ENCODE assay signal across 8 cellular contexts in genomic region chr17:58324409-58325288, GRCh38. TPM values are rescaled to one million over a fixed set of nuclear protein-coding genes. Genes with fewer than 3 reads are reported as not detected.
DNase-seq lines count a peak whose midpoint lies in the region; ATAC-seq and TF ChIP-seq lines count a peak whose summit lies in the region.

No MANE protein-coding gene starts in this region.

- no peak for TF ChIP-seq POLR2A in breast epithelium (IDR thresholded peaks at IDR 0.05)

- H3K27ac Mint-ChIP-seq in CD4-positive, CD25-positive, alpha-beta regulatory T cell: peak overlapping the region in 2 of 3 donors; percentile 32 to 86

- intact Hi-C loops in breast epithelium (cut with DNase I; ENCODE audit: low total_unique reads) (no loop called here), left lung (cut with DNase I) (no loop called here)

- no peaks in the 10 kb centered on the region for H3K27me3 Mint-ChIP-seq in CD4-positive, CD25-positive, alpha-beta regulatory T cell

- peaks cover 49% of the 10 kb centered on the region for H3K4me1 ChIP-seq in CD4-positive, CD25-positive, alpha-beta regulatory T cell (ENCODE audit: control insufficient read depth, insufficient read depth, low read length, poor library complexity, severe bottlenecking)
- H3K4me1 ChIP-seq in breast epithelium (no peaks in the 10 kb centered on the region), left lung (peaks cover 0 to 47% of the 10 kb centered on the region in 2 donors), thymus (ENCODE audit: control insufficient read depth, insufficient read depth, low read length) (peaks cover 31% of the 10 kb centered on the region)

- TF ChIP-seq CTCF in breast epithelium (IDR thresholded peaks at IDR 0.05) (no peak), left lung (IDR thresholded peaks at IDR 0.05) (no peak)

- H3K9me3 ChIP-seq in CD4-positive, CD25-positive, alpha-beta regulatory T cell (ENCODE audit: control insufficient read depth in 2 of 2, low read length in 2 of 2): no peaks in the 10 kb centered on the region
- H3K9me3 ChIP-seq in breast epithelium: no peaks in the 10 kb centered on the region
- no peaks in the 10 kb centered on the region for H3K9me3 ChIP-seq in left lung
- no peaks in the 10 kb centered on the region for H3K9me3 ChIP-seq in thymus (ENCODE audit: control insufficient read depth)

- no peak for ATAC-seq in CD4-positive, CD25-positive, alpha-beta regulatory T cell (ENCODE audit: low read depth in 2 of 2)
- ATAC-seq in left lung (peak; percentile 80), GM21360 (IDR thresholded peaks at IDR 0.05; ENCODE audit: unreplicated experiment) (no peak), GM19324 (IDR thresholded peaks at IDR 0.05; ENCODE audit: low FRiP score, unreplicated experiment) (no peak)

- DNase-seq in CD4-positive, CD25-positive, alpha-beta regulatory T cell: peak in 1 of 3 donors; percentile 22
- peak; percentile 64 for DNase-seq in NCI-H1105 (lab: John Stamatoyannopoulos, UW)
- peak in 1 of 2 donors; percentile 71 for DNase-seq in breast epithelium (ENCODE audit: low spot score in 2 of 2)
- DNase-seq in left lung: peak in 1 of 2 donors; percentile 87
- no peak for DNase-seq in GDM1 (lab: John Stamatoyannopoulos, UW)

- no peak overlapping the region for H3K4me3 ChIP-seq in CD4-positive, CD25-positive, alpha-beta regulatory T cell (ENCODE audit: low read depth, low read length)
- peak overlapping the region; percentile 53 to 76 (median 76) for H3K4me3 ChIP-seq in breast epithelium
- H3K4me3 ChIP-seq in left lung: peak overlapping the region; percentile 45 to 60
- H3K4me3 ChIP-seq in thymus (ENCODE audit: low read length): peak overlapping the region; percentile 29

- peaks cover 2% of the 10 kb centered on the region for H3K36me3 ChIP-seq in CD4-positive, CD25-positive, alpha-beta regulatory T cell (ENCODE audit: control insufficient read depth, insufficient read depth, low read length)
- H3K36me3 ChIP-seq in breast epithelium: no peaks in the 10 kb centered on the region
- no peaks in the 10 kb centered on the region for H3K36me3 ChIP-seq in left lung
- H3K36me3 ChIP-seq in thymus (ENCODE audit: control insufficient read depth, insufficient read depth): peaks cover 31% of the 10 kb centered on the region

- peaks cover 10% of the 10 kb centered on the region for H3K36me3 Mint-ChIP-seq in CD4-positive, CD25-positive, alpha-beta regulatory T cell

- no peaks in the 10 kb centered on the region for H3K27me3 ChIP-seq in CD4-positive, CD25-positive, alpha-beta regulatory T cell (ENCODE audit: control insufficient read depth, insufficient read depth, low read length)
- no peaks in the 10 kb centered on the region for H3K27me3 ChIP-seq in breast epithelium
- H3K27me3 ChIP-seq in left lung: peaks cover 0 to 55% of the 10 kb centered on the region in 2 donors
- H3K27me3 ChIP-seq in thymus (ENCODE audit: control insufficient read depth, insufficient read depth): no peaks in the 10 kb centered on the region

- H3K4me3 Mint-ChIP-seq in CD4-positive, CD25-positive, alpha-beta regulatory T cell: peak overlapping the region in 3 of 4 donors; percentile 24 to 81 (median 34)

- H3K4me1 Mint-ChIP-seq in CD4-positive, CD25-positive, alpha-beta regulatory T cell: peaks cover 0 to 58% (median 25%) of the 10 kb centered on the region in 4 donors

- peaks cover 0 to 2% (median 0%) of the 10 kb centered on the region in 7 donors for H3K9me3 Mint-ChIP-seq in CD4-positive, CD25-positive, alpha-beta regulatory T cell

- 21% methylated on average over 66 of the region's 66 CpGs for WGBS in thymus

- H3K27ac ChIP-seq in CD4-positive, CD25-positive, alpha-beta regulatory T cell (ENCODE audit: insufficient read depth, low read length, poor library complexity, severe bottlenecking): no peak overlapping the region
- peak overlapping the region; percentile 64 to 77 for H3K27ac ChIP-seq in breast epithelium
- H3K27ac ChIP-seq in left lung: peak overlapping the region in 1 of 2 donors; percentile 8
- no peak overlapping the region for H3K27ac ChIP-seq in thymus (ENCODE audit: low read depth)

RNA-seq across cellular contexts. Expression of gene TSPOAP1, which starts 3.9 kb away (rescaled TPM):
- total RNA-seq in CD4-positive, CD25-positive, alpha-beta regulatory T cell: 47.4 TPM
- polyA plus RNA-seq in CD4-positive, CD25-positive, alpha-beta regulatory T cell: 1 to 10 TPM in 2 of 4 donors, under 1 TPM in 2; 0.73 to 1.6 (median 0.92) TPM
- 10 to 100 TPM in 2 of 3 donors, 1 to 10 TPM in 1; 2.6 to 42.1 (median 26.9) TPM for total RNA-seq in breast epithelium
- total RNA-seq in left lung: 10 to 100 TPM in 1 of 2 donors, 1 to 10 TPM in 1; 7.9 to 10.2 TPM
- 45.2 TPM for polyA plus RNA-seq in thymus

RNA-seq across cellular contexts. Expression of gene SUPT4H1, which starts 27.4 kb away (rescaled TPM):
- 52.6 TPM for total RNA-seq in CD4-positive, CD25-positive, alpha-beta regulatory T cell
- polyA plus RNA-seq in CD4-positive, CD25-positive, alpha-beta regulatory T cell: 100 to 1,000 TPM; 123 to 177 (median 136) TPM
- total RNA-seq in breast epithelium: 10 to 100 TPM; 46.4 to 61.6 (median 48.2) TPM
- total RNA-seq in left lung: 10 to 100 TPM; 68.4 to 69.0 TPM
- 103 TPM for polyA plus RNA-seq in thymus

RNA-seq across cellular contexts. Expression of gene MPO, which starts 43.9 kb away (rescaled TPM):
- total RNA-seq in CD4-positive, CD25-positive, alpha-beta regulatory T cell: not detected
- polyA plus RNA-seq in CD4-positive, CD25-positive, alpha-beta regulatory T cell: under 1 TPM in 1 of 4 donors, not detected in 3; 0.19 TPM
- under 1 TPM in 1 of 3 donors, not detected in 2; 0.16 TPM for total RNA-seq in breast epithelium
- total RNA-seq in left lung: 1 to 10 TPM; 1.0 to 1.5 TPM
- 5.6 TPM for polyA plus RNA-seq in thymus

Comparison
In these comparisons a context has a peak if more than half of its experiments do, and no peak if none do; other contexts are left out.
1. H3K27ac ChIP-seq: peak in breast epithelium (2 of 2); none in CD4-positive, CD25-positive, alpha-beta regulatory T cell (single experiment) and thymus (single experiment).